ENCODE assay signal across 9 cellular contexts in genomic region chr6:147756000-147756399, GRCh38.
"Had no signal": no experiment of that assay in that cellular context is flagged by ENCODE, and none has a peak within 500 bp of the region (broad histone marks: within the 10 kb centered on the region; RNA-seq: fewer than 3 reads in every experiment).

No MANE protein-coding gene starts in this region.

- H3K4me1 Mint-ChIP-seq: H9 had no signal

- H3K27ac ChIP-seq: GM23248, KMS-11 had no signal

- H3K4me3 Mint-ChIP-seq: H9 had no signal

- FAIRE-seq: H54, HTR-8/SVneo had no signal

- H3K4me2 ChIP-seq: KMS-11 had no signal

- H3K27ac Mint-ChIP-seq: H9 had no signal

- DNase-seq: GM23248, GOT3, H9, HCEC 1CT, Karpas-422, KBM-7 had no signal

- H2AFZ ChIP-seq: GM23248 had no signal

- H3K9ac ChIP-seq: GM23248, KMS-11 had no signal

- H3K4me3 ChIP-seq: GM23248 had no signal
